8 cellular contexts compared by ENCODE assay signal in genomic region chr16:1188781-1189189, GRCh38. TPM values are rescaled to one million over a fixed set of nuclear protein-coding genes. Genes with fewer than 3 reads are reported as not detected.
DNase-seq lines count a peak whose midpoint lies in the region; ATAC-seq and TF ChIP-seq lines count a peak whose summit lies in the region.

No MANE protein-coding gene starts in this region.

- no peaks in the 10 kb centered on the region for H3K9me3 Mint-ChIP-seq in Calu3 (ENCODE audit: low read depth, unreplicated experiment)

- H3K27ac Mint-ChIP-seq in Calu3 (ENCODE audit: unreplicated experiment), result no peak overlapping the region

- H3K4me3 Mint-ChIP-seq in Calu3 (ENCODE audit: low read depth, unreplicated experiment), result no peak overlapping the region

- CTCF ChIA-PET in Calu3 (lab: Charles Lee), result interaction anchor here (1.3 kb wide), 1 partner anchor 83 kb away, joined by 3 read pairs; no protein-coding TSS in a partner anchor

- no peak overlapping the region for H3K4me3 ChIP-seq in NT2/D1 (ENCODE audit: insufficient read length, low read depth)
- H3K4me3 ChIP-seq in right cardiac atrium (ENCODE audit: low read length), result no peak overlapping the region

- WGBS in right cardiac atrium, result 25% methylated on average over 14 of the region's 14 CpGs

- intact Hi-C loops in Calu3 (cut with micrococcal nuclease; ENCODE audit: unreplicated experiment) (no loop called here), right cardiac atrium (cut with DNase I) (no loop called here)

- H3K27me3 Mint-ChIP-seq in Calu3 (ENCODE audit: unreplicated experiment), result peaks cover 79% of the 10 kb centered on the region

- no peak overlapping the region for H3K9ac ChIP-seq in NT2/D1 (ENCODE audit: insufficient read length, low read depth)

- no peak overlapping the region for H3K27ac ChIP-seq in right cardiac atrium (ENCODE audit: low read length)

- BruUV-seq in Calu3 (replicated peaks; lab: Mats Ljungman, UMichigan), result no TSS peak

- H3K4me1 ChIP-seq in NT2/D1 (ENCODE audit: insufficient read depth, insufficient read length) (peaks cover 32% of the 10 kb centered on the region), right cardiac atrium (ENCODE audit: control insufficient read depth, insufficient read depth, low read length) (no peaks in the 10 kb centered on the region)

- H3K4me1 Mint-ChIP-seq in Calu3 (ENCODE audit: low read depth, unreplicated experiment), result no peaks in the 10 kb centered on the region

- no peaks in the 10 kb centered on the region for H3K9me3 ChIP-seq in NT2/D1 (ENCODE audit: insufficient read depth, low read length)
- H3K9me3 ChIP-seq in right cardiac atrium (ENCODE audit: control insufficient read depth, low read length), result no peaks in the 10 kb centered on the region

- H3K27me3 ChIP-seq in NT2/D1 (ENCODE audit: insufficient read depth, insufficient read length), result no peaks in the 10 kb centered on the region
- H3K27me3 ChIP-seq in right cardiac atrium (ENCODE audit: control insufficient read depth, insufficient read depth), result no peaks in the 10 kb centered on the region

- ATAC-seq in right cardiac atrium, result peak; percentile 39 to 69

- DNase-seq in Calu3 (peak; percentile 73), NT2/D1 (ENCODE audit: low read depth, low spot score) (peak; percentile 43), right cardiac atrium (peak; percentile 46 to 80 (median 78)), SW480 (ENCODE audit: low spot score) (no peak), NCI-H2081 treated with DMSO at 0.1 percent for 48 hours (lab: John Stamatoyannopoulos, UW) (no peak)
- DNase-seq in activated T-helper 1 cell treated with anti-CD3 and anti-CD28 coated beads, Interleukin-2, amount 50 U/mL, for 16 hours (ENCODE audit: low read depth in 1 of 2, low spot score in 1 of 2), result peak; percentile 18 to 19
- DNase-seq in stimulated activated CD4-positive, alpha-beta T cell treated with anti-CD3 and anti-CD28 coated beads, Interleukin-4, amount 100 ng/mL, for 24 hours, result peak; percentile 38
- DNase-seq in NK-92 treated with Interleukin-12 subunit alpha and Interleukin-12 subunit beta, amount 100 ng/mL, for 24 hours (lab: John Stamatoyannopoulos, UW), result no peak

- peaks cover 6% of the 10 kb centered on the region for H3K36me3 Mint-ChIP-seq in Calu3 (ENCODE audit: insufficient read depth, unreplicated experiment)

- TF ChIP-seq CTCF in Calu3 (IDR thresholded peaks at IDR 0.05; ENCODE audit: unreplicated experiment), result no peak

- H3K36me3 ChIP-seq in NT2/D1 (ENCODE audit: insufficient read depth, insufficient read length, low read length), result peaks cover 14% of the 10 kb centered on the region

RNA-seq across cellular contexts. Expression of gene CACNA1H, which starts 35.9 kb away (rescaled TPM):
- total RNA-seq in Calu3 (2022) (0.05 TPM in 1 of 2 replicates, not detected in the other), right cardiac atrium (1 to 10 TPM; 4.2 to 7.8 (median 6.0) TPM)
- 7.5 TPM for polyA plus RNA-seq in right cardiac atrium

RNA-seq across cellular contexts. Expression of gene TPSG1, which starts 36.3 kb away (rescaled TPM):
- total RNA-seq in Calu3 (2022), result not detected in 2 replicates
- under 1 TPM in 1 of 4 donors, not detected in 3; 0.21 TPM for total RNA-seq in right cardiac atrium
- polyA plus RNA-seq in right cardiac atrium, result not detected

RNA-seq across cellular contexts. Expression of gene TPSB2, which starts 41.2 kb away (rescaled TPM):
- not detected in 2 replicates for total RNA-seq in Calu3 (2022)
- total RNA-seq in right cardiac atrium, result 1 to 10 TPM in 3 of 4 donors, not detected in 1; 3.7 to 7.1 (median 6.7) TPM
- 1.8 TPM for polyA plus RNA-seq in right cardiac atrium

RNA-seq across cellular contexts. Expression of gene TPSAB1, which starts 51.7 kb away (rescaled TPM):
- total RNA-seq in Calu3 (2022), result not detected in 2 replicates
- total RNA-seq in right cardiac atrium, result 1 to 10 TPM; 1.6 to 8.3 (median 4.7) TPM
- 1.2 TPM for polyA plus RNA-seq in right cardiac atrium

Comparison
In these comparisons a context has a peak if more than half of its experiments do, and no peak if none do; other contexts are left out.
1. DNase-seq: peak in Calu3 (single experiment), NT2/D1 (single experiment), activated T-helper 1 cell treated with anti-CD3 and anti-CD28 coated beads, Interleukin-2, amount 50 U/mL, for 16 hours (2 of 2), right cardiac atrium (3 of 3) and stimulated activated CD4-positive, alpha-beta T cell treated with anti-CD3 and anti-CD28 coated beads, Interleukin-4, amount 100 ng/mL, for 24 hours (single experiment); none in NK-92 treated with Interleukin-12 subunit alpha and Interleukin-12 subunit beta, amount 100 ng/mL, for 24 hours (single experiment), SW480 (single experiment) and NCI-H2081 treated with DMSO at 0.1 percent for 48 hours (single experiment).